Comparison of ENCODE assay signal across 22 cellular contexts in the genomic region with DNA sequence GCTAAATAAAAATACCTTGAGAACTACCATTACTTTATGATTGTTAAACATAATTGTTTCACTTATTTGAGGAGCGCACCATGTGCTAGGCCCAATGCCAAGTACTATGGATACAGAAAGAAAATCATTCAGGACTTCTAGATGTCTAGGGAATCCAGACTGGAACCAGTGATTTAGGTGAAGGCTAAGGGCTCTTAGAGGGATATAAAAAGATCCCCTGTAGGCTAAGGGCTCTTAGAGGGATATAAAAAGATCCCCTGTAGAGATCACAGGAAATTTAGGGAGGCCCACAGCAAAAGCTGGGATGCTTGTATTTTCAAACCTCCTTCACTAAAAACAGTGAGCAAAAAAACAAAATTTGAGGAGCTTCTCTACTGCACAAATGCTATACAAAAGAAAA. TPM values are rescaled to one million over a fixed set of nuclear protein-coding genes. Genes with fewer than 3 reads are reported as not detected.
DNase-seq lines count a peak whose midpoint lies in the region; ATAC-seq and TF ChIP-seq lines count a peak whose summit lies in the region.
"Had no signal": no experiment of that assay in that cellular context is flagged by ENCODE, and none has a peak within 500 bp of the region (broad histone marks: within the 10 kb centered on the region; RNA-seq: fewer than 3 reads in every experiment).

No MANE protein-coding gene starts in this region.

- H3K4me2 ChIP-seq in mammary epithelial cell (ENCODE audit: insufficient read depth, low read depth, low read length) (no peak overlapping the region), Loucy (ENCODE audit: low read depth, low read length, poor library complexity, severe bottlenecking) (peak overlapping the region; percentile 69)
- H3K4me2 ChIP-seq: A549, BLaER1, GM23338 had no signal

- no peak for TF ChIP-seq POLR2A in gastrocnemius medialis (IDR thresholded peaks at IDR 0.05)

- intact Hi-C loops in MCF 10A (cut with micrococcal nuclease) (loop anchor here (10.0 kb wide), 1 partner anchor 604 kb away; no protein-coding TSS in a partner anchor), mammary epithelial cell (cut with micrococcal nuclease) (no loop called here), gastrocnemius medialis (cut with DNase I; ENCODE audit: low total_unique reads) (no loop called here)

- H3K36me3 Mint-ChIP-seq in MCF 10A (ENCODE audit: insufficient read depth, unreplicated experiment): peaks cover 93% of the 10 kb centered on the region
- H3K36me3 Mint-ChIP-seq in T-helper 2 cell treated with Interferon-gamma antibody and Interleukin-4, amounts not matched to agents 5 μg/mL and 100 μg/mL, for 36 hours (ENCODE audit: low read depth): peaks cover 28% of the 10 kb centered on the region

- H3K4me1 Mint-ChIP-seq in MCF 10A (ENCODE audit: insufficient read depth, unreplicated experiment): peaks cover 55% of the 10 kb centered on the region
- peaks cover 21% of the 10 kb centered on the region for H3K4me1 Mint-ChIP-seq in T-helper 2 cell treated with Interferon-gamma antibody and Interleukin-4, amounts not matched to agents 5 μg/mL and 100 μg/mL, for 36 hours (ENCODE audit: low read depth)

- no peaks in the 10 kb centered on the region for H3K9me2 ChIP-seq in Loucy (replicated peaks; ENCODE audit: low read depth, low read length)

- H3K9me3 ChIP-seq in mammary epithelial cell (replicated peaks; ENCODE audit: insufficient read depth, low read length): no peaks in the 10 kb centered on the region
- H3K9me3 ChIP-seq in Loucy (ENCODE audit: insufficient read depth, low read depth, low read length): no peaks in the 10 kb centered on the region
- H3K9me3 ChIP-seq in gastrocnemius medialis: no peaks in the 10 kb centered on the region
- H3K9me3 ChIP-seq: A549, BLaER1 had no signal

- H3K9me3 Mint-ChIP-seq in MCF 10A (ENCODE audit: unreplicated experiment): no peaks in the 10 kb centered on the region
- H3K9me3 Mint-ChIP-seq in T-helper 2 cell treated with Interferon-gamma antibody and Interleukin-4, amounts not matched to agents 5 μg/mL and 100 μg/mL, for 36 hours: no peaks in the 10 kb centered on the region
- H3K9me3 Mint-ChIP-seq: CD4-positive, alpha-beta memory T cell; GM23338 had no signal

- H2AFZ ChIP-seq in mammary epithelial cell (ENCODE audit: low read depth, low read length): no peak overlapping the region
- no peak overlapping the region for H2AFZ ChIP-seq in Loucy (ENCODE audit: low read length)
- H2AFZ ChIP-seq: GM23338 had no signal

- H4K20me1 ChIP-seq in mammary epithelial cell (ENCODE audit: insufficient read depth, low read length): peaks cover 6% of the 10 kb centered on the region
- peaks cover 36% of the 10 kb centered on the region for H4K20me1 ChIP-seq in Loucy (ENCODE audit: insufficient read depth, low read length, poor library complexity, severe bottlenecking)

- DNase-seq in MCF 10A (ENCODE audit: unreplicated experiment) (no peak), mammary epithelial cell (no peak), NCI-H345 (lab: John Stamatoyannopoulos, UW) (peak; percentile 22), gastrocnemius medialis (no peak), NCI-H1048 (lab: John Stamatoyannopoulos, UW) (no peak), hypothalamus (lab: John Stamatoyannopoulos, UW) (no peak)
- no peak for DNase-seq in T-helper 2 cell treated with Interferon-gamma antibody and Interleukin-4, amounts not matched to agents 5 μg/mL and 100 μg/mL, for 36 hours (ENCODE audit: low spot score)
- DNase-seq: CD4-positive, alpha-beta memory T cell; DMS153; EL; MV-4-11; NCI-H1694; NCI-H2171; NCI-H510A; NCI-H774 had no signal

- 100% methylated on average over 1 of the region's 1 CpG for WGBS in mammary epithelial cell (ENCODE audit: low coverage, missing lambda C conversion rate)

- no peaks in the 10 kb centered on the region for H3K27me3 Mint-ChIP-seq in MCF 10A (ENCODE audit: insufficient read depth, unreplicated experiment)
- no peaks in the 10 kb centered on the region for H3K27me3 Mint-ChIP-seq in T-helper 2 cell treated with Interferon-gamma antibody and Interleukin-4, amounts not matched to agents 5 μg/mL and 100 μg/mL, for 36 hours (ENCODE audit: low read depth)
- H3K27me3 Mint-ChIP-seq: CD4-positive, alpha-beta memory T cell had no signal

- TF ChIP-seq CTCF in MCF 10A (IDR thresholded peaks at IDR 0.05; ENCODE audit: unreplicated experiment): no peak
- TF ChIP-seq CTCF in mammary epithelial cell (conservative IDR thresholded peaks at IDR 0.05 in 1 of 2, IDR thresholded peaks at IDR 0.05 in 1 of 2; ENCODE audit: extremely low read depth in 1 of 2, insufficient read depth in 1 of 2, low read depth in 1 of 2, low read length in 2 of 2): no peak
- no peak for TF ChIP-seq CTCF in Loucy (conservative IDR thresholded peaks at IDR 0.05; ENCODE audit: low read length)
- no peak for TF ChIP-seq CTCF in gastrocnemius medialis (IDR thresholded peaks at IDR 0.05 in 4 of 5, conservative IDR thresholded peaks at IDR 0.05 in 1 of 5)

- H3F3A ChIP-seq in Loucy (ENCODE audit: low read depth): no peaks in the 10 kb centered on the region; the same call in 1 of the 2 replicates

- in situ Hi-C loops in mammary epithelial cell (cut with MboI; ENCODE audit: low sequenced_read_pairs in 2 of 2): no loop called here
- in situ Hi-C loops in gastrocnemius medialis (cut with MboI; ENCODE audit: low sequenced_read_pairs in 4 of 4): loop anchor here in 2 of 4 donors (10.0 kb wide), 2 partner anchors 84 to 294 kb away; partner anchors contain the start of gene CEP350 (in 1 of the 2)

- no peak overlapping the region for H3K4me3 Mint-ChIP-seq in MCF 10A (ENCODE audit: unreplicated experiment)
- no peak overlapping the region for H3K4me3 Mint-ChIP-seq in T-helper 2 cell treated with Interferon-gamma antibody and Interleukin-4, amounts not matched to agents 5 μg/mL and 100 μg/mL, for 36 hours
- H3K4me3 Mint-ChIP-seq: CD4-positive, alpha-beta memory T cell; GM23338 had no signal

- dilution Hi-C loops in mammary epithelial cell (cut with HindIII; ENCODE audit: low sequenced_read_pairs): no loop called here

- H3K4me3 ChIP-seq in mammary epithelial cell (replicated peaks in 1 of 3; ENCODE audit: insufficient read depth in 1 of 3, low read depth in 2 of 3, low read length in 3 of 3) (no peak overlapping the region), Loucy (ENCODE audit: low read length, poor library complexity, severe bottlenecking) (peak overlapping the region; percentile 14), gastrocnemius medialis (peak overlapping the region in 1 of 4 donors; percentile 86)
- H3K4me3 ChIP-seq: A549, BLaER1, GM12878, GM23338, K562 had no signal

- no peak overlapping the region for H3K9ac ChIP-seq in mammary epithelial cell (ENCODE audit: insufficient read depth, low read length)
- no peak overlapping the region for H3K9ac ChIP-seq in Loucy (ENCODE audit: low read depth, low read length, poor library complexity, severe bottlenecking)
- H3K9ac ChIP-seq: BLaER1 had no signal

- H3K4me1 ChIP-seq in mammary epithelial cell (ENCODE audit: insufficient read depth, low read length) (peaks cover 6% of the 10 kb centered on the region), Loucy (ENCODE audit: insufficient read depth, low read length, poor library complexity, severe bottlenecking) (peaks cover 51% of the 10 kb centered on the region), gastrocnemius medialis (peaks cover 50 to 58% of the 10 kb centered on the region in 2 donors)

- peaks cover 28% of the 10 kb centered on the region for H3K36me3 ChIP-seq in mammary epithelial cell (ENCODE audit: insufficient read depth, low read length)
- peaks cover 25% of the 10 kb centered on the region; the same call in 1 of the 2 replicates for H3K36me3 ChIP-seq in Loucy (ENCODE audit: insufficient read depth, low read length)
- peaks cover 0 to 61% of the 10 kb centered on the region in 2 donors for H3K36me3 ChIP-seq in gastrocnemius medialis

- no peak for ATAC-seq in gastrocnemius medialis
- ATAC-seq: A549, GM12878, GM23338, HCT116, K562 had no signal

- H3K79me2 ChIP-seq in mammary epithelial cell (ENCODE audit: insufficient read depth, low read length) (peaks cover 97% of the 10 kb centered on the region), Loucy (ENCODE audit: insufficient read depth, low read length) (peaks cover 78% of the 10 kb centered on the region)

- POLR2A ChIA-PET in MCF 10A (lab: Yijun Ruan, JAX): interaction anchor here (0.7 to 1.3 kb wide), 3 partner anchors 12 to 44 kb away, joined by 3 to 7 read pairs (median 4); no protein-coding TSS in a partner anchor

- CTCF ChIA-PET in MCF 10A (lab: Yijun Ruan, JAX) (interaction anchor here (0.6 to 1.9 kb wide), 6 partner anchors 9 to 308 kb away, joined by 3 to 5 read pairs (median 4); no protein-coding TSS in a partner anchor), mammary epithelial cell (lab: Charles Lee; ENCODE audit: low non-redundant PET) (no interaction called here)

- H3K27ac Mint-ChIP-seq in MCF 10A (ENCODE audit: low read depth, unreplicated experiment): peak overlapping the region; percentile 46
- no peak overlapping the region for H3K27ac Mint-ChIP-seq in T-helper 2 cell treated with Interferon-gamma antibody and Interleukin-4, amounts not matched to agents 5 μg/mL and 100 μg/mL, for 36 hours
- H3K27ac Mint-ChIP-seq: GM23338 had no signal

- no TSS peak for BruUV-seq in MCF 10A (replicated peaks; lab: Mats Ljungman, UMichigan)
- BruUV-seq in mammary epithelial cell (replicated peaks; lab: Mats Ljungman, UMichigan): no TSS peak

- H3K27me3 ChIP-seq in mammary epithelial cell (ENCODE audit: insufficient read depth, low read length) (no peaks in the 10 kb centered on the region), Loucy (ENCODE audit: insufficient read depth, low read length, poor library complexity, severe bottlenecking) (no peaks in the 10 kb centered on the region), gastrocnemius medialis (no peaks in the 10 kb centered on the region)
- H3K27me3 ChIP-seq: BLaER1 had no signal

- H3K27ac ChIP-seq in mammary epithelial cell (ENCODE audit: insufficient read depth, low read depth, low read length) (no peak overlapping the region), gastrocnemius medialis (peak overlapping the region; percentile 67 to 87 (median 82))
- H3K27ac ChIP-seq: A549, BLaER1 had no signal

RNA-seq across cellular contexts. Expression of gene TOR1AIP2, which starts 6.7 kb away (rescaled TPM):
- 160 and 166 TPM in 2 replicates for total RNA-seq in MCF 10A (2022)
- total RNA-seq in mammary epithelial cell: 100 to 1,000 TPM; 103 to 117 TPM
- polyA plus RNA-seq in mammary epithelial cell: 31.1 TPM
- polyA minus RNA-seq in mammary epithelial cell: 140 TPM
- total RNA-seq in gastrocnemius medialis: 100 to 1,000 TPM in 3 of 4 donors, 10 to 100 TPM in 1; 78.7 to 274 (median 129) TPM

RNA-seq across cellular contexts. Expression of gene TOR1AIP1, which starts 11.2 kb away (rescaled TPM):
- total RNA-seq in MCF 10A (2022) (52.4 and 53.7 TPM in 2 replicates), mammary epithelial cell (10 to 100 TPM; 46.5 to 55.3 TPM), gastrocnemius medialis (100 to 1,000 TPM in 1 of 4 donors, 10 to 100 TPM in 3; 66.1 to 148 (median 68.8) TPM)
- 28.6 TPM for polyA plus RNA-seq in mammary epithelial cell
- 60.3 TPM for polyA minus RNA-seq in mammary epithelial cell
